Comparison of ENCODE assay signal across 1 cellular context in the genomic region with DNA sequence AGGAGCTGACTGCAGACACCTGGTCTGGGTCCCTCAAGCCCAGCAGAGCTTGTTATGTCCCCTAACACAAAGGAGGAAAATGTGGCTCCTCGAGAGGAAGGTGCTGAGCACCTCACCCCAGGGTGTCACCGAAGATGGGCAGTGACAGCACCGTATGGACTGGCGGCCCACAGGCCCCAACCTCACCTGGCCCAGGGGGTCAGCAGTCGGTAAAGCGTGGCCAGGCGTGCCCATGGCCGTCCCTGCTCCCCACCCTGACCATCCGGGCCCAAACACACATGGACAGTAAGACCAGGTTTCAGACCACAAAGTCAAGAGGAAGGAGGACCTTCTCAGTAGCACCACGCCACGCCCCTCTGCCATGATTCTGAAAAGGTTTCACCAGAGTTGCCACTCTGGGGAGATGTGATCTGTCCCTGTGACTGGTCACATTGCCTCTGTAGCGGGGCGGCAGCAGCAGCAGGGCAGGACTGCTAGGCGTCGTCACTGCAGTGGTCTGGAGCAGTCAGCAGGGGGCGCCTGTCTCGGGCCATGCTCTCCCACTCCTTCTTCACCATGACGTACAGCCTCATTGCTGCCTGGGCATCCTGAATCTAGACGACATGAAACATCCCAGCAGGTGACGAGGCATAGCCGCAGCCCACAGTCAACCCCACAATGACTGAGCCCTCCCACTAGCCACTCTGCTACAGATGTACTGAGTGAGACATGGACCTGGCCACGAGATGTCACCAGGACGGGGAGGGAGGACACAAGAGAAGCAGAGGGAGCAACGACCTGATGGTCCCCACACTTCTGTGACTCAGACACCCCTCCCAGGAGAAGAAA.
TF ChIP-seq lines count a peak whose summit lies in the region.

No MANE protein-coding gene starts in this region.

TF ChIP-seq in K562, 482 proteins besides CTCF, POLR2A, EP300 and RAD21:
- TF ChIP-seq ADNP (tag; IDR thresholded peaks at IDR 0.05): no peak
- no peak for TF ChIP-seq ZNF644 (tag; IDR thresholded peaks at IDR 0.05; ENCODE audit: low read depth)
- TF ChIP-seq, protein P1, sequence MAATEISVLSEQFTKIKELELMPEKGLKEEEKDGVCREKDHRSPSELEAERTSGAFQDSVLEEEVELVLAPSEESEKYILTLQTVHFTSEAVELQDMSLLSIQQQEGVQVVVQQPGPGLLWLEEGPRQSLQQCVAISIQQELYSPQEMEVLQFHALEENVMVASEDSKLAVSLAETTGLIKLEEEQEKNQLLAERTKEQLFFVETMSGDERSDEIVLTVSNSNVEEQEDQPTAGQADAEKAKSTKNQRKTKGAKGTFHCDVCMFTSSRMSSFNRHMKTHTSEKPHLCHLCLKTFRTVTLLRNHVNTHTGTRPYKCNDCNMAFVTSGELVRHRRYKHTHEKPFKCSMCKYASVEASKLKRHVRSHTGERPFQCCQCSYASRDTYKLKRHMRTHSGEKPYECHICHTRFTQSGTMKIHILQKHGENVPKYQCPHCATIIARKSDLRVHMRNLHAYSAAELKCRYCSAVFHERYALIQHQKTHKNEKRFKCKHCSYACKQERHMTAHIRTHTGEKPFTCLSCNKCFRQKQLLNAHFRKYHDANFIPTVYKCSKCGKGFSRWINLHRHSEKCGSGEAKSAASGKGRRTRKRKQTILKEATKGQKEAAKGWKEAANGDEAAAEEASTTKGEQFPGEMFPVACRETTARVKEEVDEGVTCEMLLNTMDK (IDR thresholded peaks at IDR 0.05; ENCODE audit: borderline replicate concordance, insufficient read depth, low read depth, low read length, poor library complexity, severe bottlenecking): peak; percentile 68
- TF ChIP-seq, protein P2, sequence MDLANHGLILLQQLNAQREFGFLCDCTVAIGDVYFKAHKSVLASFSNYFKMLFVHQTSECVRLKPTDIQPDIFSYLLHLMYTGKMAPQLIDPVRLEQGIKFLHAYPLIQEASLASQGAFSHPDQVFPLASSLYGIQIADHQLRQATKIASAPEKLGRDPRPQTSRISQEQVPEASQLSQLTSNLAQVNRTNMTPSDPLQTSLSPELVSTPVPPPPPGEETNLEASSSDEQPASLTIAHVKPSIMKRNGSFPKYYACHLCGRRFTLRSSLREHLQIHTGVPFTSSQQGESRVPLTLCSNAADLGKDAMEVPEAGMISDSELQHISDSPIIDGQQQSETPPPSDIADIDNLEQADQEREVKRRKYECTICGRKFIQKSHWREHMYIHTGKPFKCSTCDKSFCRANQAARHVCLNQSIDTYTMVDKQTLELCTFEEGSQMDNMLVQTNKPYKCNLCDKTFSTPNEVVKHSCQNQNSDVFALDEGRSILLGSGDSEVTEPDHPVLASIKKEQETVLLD (IDR thresholded peaks at IDR 0.05): no peak
- TF ChIP-seq KLF16 (IDR thresholded peaks at IDR 0.05): peak; percentile 24; the same call in 1 of the 2 replicates
- TF ChIP-seq GTF2E2 (tag; IDR thresholded peaks at IDR 0.05): no peak
- 0 out of 2 replicates have a peak, but pooled peaks have one; percentile 26 for TF ChIP-seq RBFOX2 (IDR thresholded peaks at IDR 0.05; ENCODE audit: low read depth, low read length)
- TF ChIP-seq NEUROD1 (IDR thresholded peaks at IDR 0.05; ENCODE audit: borderline replicate concordance, low read depth, low read length, partially characterized antibody): no peak
- TF ChIP-seq, protein P3, sequence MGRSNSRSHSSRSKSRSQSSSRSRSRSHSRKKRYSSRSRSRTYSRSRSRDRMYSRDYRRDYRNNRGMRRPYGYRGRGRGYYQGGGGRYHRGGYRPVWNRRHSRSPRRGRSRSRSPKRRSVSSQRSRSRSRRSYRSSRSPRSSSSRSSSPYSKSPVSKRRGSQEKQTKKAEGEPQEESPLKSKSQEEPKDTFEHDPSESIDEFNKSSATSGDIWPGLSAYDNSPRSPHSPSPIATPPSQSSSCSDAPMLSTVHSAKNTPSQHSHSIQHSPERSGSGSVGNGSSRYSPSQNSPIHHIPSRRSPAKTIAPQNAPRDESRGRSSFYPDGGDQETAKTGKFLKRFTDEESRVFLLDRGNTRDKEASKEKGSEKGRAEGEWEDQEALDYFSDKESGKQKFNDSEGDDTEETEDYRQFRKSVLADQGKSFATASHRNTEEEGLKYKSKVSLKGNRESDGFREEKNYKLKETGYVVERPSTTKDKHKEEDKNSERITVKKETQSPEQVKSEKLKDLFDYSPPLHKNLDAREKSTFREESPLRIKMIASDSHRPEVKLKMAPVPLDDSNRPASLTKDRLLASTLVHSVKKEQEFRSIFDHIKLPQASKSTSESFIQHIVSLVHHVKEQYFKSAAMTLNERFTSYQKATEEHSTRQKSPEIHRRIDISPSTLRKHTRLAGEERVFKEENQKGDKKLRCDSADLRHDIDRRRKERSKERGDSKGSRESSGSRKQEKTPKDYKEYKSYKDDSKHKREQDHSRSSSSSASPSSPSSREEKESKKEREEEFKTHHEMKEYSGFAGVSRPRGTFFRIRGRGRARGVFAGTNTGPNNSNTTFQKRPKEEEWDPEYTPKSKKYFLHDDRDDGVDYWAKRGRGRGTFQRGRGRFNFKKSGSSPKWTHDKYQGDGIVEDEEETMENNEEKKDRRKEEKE (IDR thresholded peaks at IDR 0.05; ENCODE audit: borderline replicate concordance in 1 of 2, control insufficient read depth in 1 of 2, low read depth in 2 of 2, low read length in 1 of 2): no peak
- peak in 1 of 3 experiments; percentile 21 for TF ChIP-seq YY1 (IDR thresholded peaks at IDR 0.05; ENCODE audit: borderline replicate concordance in 1 of 3, control insufficient read depth in 1 of 3, extremely low read depth in 1 of 3, insufficient read depth in 3 of 3, insufficient read length in 1 of 3, insufficient replicate concordance in 2 of 3, low read depth in 1 of 3, low read length in 2 of 3)
- TF ChIP-seq, protein P4, sequence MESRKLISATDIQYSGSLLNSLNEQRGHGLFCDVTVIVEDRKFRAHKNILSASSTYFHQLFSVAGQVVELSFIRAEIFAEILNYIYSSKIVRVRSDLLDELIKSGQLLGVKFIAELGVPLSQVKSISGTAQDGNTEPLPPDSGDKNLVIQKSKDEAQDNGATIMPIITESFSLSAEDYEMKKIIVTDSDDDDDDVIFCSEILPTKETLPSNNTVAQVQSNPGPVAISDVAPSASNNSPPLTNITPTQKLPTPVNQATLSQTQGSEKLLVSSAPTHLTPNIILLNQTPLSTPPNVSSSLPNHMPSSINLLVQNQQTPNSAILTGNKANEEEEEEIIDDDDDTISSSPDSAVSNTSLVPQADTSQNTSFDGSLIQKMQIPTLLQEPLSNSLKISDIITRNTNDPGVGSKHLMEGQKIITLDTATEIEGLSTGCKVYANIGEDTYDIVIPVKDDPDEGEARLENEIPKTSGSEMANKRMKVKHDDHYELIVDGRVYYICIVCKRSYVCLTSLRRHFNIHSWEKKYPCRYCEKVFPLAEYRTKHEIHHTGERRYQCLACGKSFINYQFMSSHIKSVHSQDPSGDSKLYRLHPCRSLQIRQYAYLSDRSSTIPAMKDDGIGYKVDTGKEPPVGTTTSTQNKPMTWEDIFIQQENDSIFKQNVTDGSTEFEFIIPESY (CRISPR knock-in tag; IDR thresholded peaks at IDR 0.05): peak; percentile 97
- no peak for TF ChIP-seq ZNF79 (CRISPR knock-in tag; IDR thresholded peaks at IDR 0.05; ENCODE audit: low read depth)
- TF ChIP-seq ATF7 (IDR thresholded peaks at IDR 0.05): peak; percentile 68; the same call in 1 of the 2 replicates
- TF ChIP-seq MYC (IDR thresholded peaks at IDR 0.05; ENCODE audit: low read depth, low read length): peak; percentile 48; the same call in 1 of the 2 replicates
- TF ChIP-seq MYC (CRISPR knock-in tag; IDR thresholded peaks at IDR 0.05; ENCODE audit: borderline replicate concordance, low read depth): no peak
- TF ChIP-seq ARNT (IDR thresholded peaks at IDR 0.05): no peak
- TF ChIP-seq SMC3 (conservative IDR thresholded peaks at IDR 0.05; ENCODE audit: insufficient read depth, low read depth, low read length): peak; percentile 80
- TF ChIP-seq, protein P5, sequence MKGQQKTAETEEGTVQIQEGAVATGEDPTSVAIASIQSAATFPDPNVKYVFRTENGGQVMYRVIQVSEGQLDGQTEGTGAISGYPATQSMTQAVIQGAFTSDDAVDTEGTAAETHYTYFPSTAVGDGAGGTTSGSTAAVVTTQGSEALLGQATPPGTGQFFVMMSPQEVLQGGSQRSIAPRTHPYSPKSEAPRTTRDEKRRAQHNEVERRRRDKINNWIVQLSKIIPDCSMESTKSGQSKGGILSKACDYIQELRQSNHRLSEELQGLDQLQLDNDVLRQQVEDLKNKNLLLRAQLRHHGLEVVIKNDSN (CRISPR knock-in tag; IDR thresholded peaks at IDR 0.05): peak; percentile 39; the same call in 1 of the 2 replicates
- TF ChIP-seq, protein P6, sequence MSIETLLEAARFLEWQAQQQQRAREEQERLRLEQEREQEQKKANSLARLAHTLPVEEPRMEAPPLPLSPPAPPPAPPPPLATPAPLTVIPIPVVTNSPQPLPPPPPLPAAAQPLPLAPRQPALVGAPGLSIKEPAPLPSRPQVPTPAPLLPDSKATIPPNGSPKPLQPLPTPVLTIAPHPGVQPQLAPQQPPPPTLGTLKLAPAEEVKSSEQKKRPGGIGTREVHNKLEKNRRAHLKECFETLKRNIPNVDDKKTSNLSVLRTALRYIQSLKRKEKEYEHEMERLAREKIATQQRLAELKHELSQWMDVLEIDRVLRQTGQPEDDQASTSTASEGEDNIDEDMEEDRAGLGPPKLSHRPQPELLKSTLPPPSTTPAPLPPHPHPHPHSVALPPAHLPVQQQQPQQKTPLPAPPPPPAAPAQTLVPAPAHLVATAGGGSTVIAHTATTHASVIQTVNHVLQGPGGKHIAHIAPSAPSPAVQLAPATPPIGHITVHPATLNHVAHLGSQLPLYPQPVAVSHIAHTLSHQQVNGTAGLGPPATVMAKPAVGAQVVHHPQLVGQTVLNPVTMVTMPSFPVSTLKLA (conservative IDR thresholded peaks at IDR 0.05): peak in 1 of 2 experiments; percentile 38; a peak in 1 of 4 replicates
- 0 out of 2 replicates have a peak, but pooled peaks have one; percentile 32 for TF ChIP-seq ATF1 (CRISPR knock-in tag; IDR thresholded peaks at IDR 0.05)
- peak; percentile 65 for TF ChIP-seq ATF1 (tag; IDR thresholded peaks at IDR 0.05)
- TF ChIP-seq ERF (CRISPR knock-in tag; IDR thresholded peaks at IDR 0.05): no peak
- TF ChIP-seq, protein P7, sequence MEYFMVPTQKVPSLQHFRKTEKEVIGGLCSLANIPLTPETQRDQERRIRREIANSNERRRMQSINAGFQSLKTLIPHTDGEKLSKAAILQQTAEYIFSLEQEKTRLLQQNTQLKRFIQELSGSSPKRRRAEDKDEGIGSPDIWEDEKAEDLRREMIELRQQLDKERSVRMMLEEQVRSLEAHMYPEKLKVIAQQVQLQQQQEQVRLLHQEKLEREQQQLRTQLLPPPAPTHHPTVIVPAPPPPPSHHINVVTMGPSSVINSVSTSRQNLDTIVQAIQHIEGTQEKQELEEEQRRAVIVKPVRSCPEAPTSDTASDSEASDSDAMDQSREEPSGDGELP (CRISPR knock-in tag; IDR thresholded peaks at IDR 0.05; ENCODE audit: borderline replicate concordance): peak; percentile 59; the same call in 1 of the 2 replicates
- no peak for TF ChIP-seq HCFC1 (IDR thresholded peaks at IDR 0.05; ENCODE audit: low read depth, low read length)
- TF ChIP-seq, protein P8, sequence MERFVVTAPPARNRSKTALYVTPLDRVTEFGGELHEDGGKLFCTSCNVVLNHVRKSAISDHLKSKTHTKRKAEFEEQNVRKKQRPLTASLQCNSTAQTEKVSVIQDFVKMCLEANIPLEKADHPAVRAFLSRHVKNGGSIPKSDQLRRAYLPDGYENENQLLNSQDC (CRISPR knock-in tag; IDR thresholded peaks at IDR 0.05): no peak
- TF ChIP-seq SMARCA5 (IDR thresholded peaks at IDR 0.05): no peak
- peak; percentile 56; the same call in 1 of the 2 replicates for TF ChIP-seq RB1 (IDR thresholded peaks at IDR 0.05; ENCODE audit: low read depth)
- no peak for TF ChIP-seq JUN (IDR thresholded peaks at IDR 0.05; ENCODE audit: borderline replicate concordance, low read depth, low read length)
- no peak for TF ChIP-seq JUN (CRISPR knock-in tag; IDR thresholded peaks at IDR 0.05; ENCODE audit: borderline replicate concordance)
- TF ChIP-seq JUND (IDR thresholded peaks at IDR 0.05; ENCODE audit: borderline replicate concordance, low read depth, low read length): peak; percentile 26; the same call in 1 of the 2 replicates
- TF ChIP-seq JUND (tag; IDR thresholded peaks at IDR 0.05; ENCODE audit: borderline replicate concordance, low read depth, low read length): no peak
- TF ChIP-seq NRF1 (conservative IDR thresholded peaks at IDR 0.05 in 1 of 2, IDR thresholded peaks at IDR 0.05 in 1 of 2): peak in 1 of 2 experiments; percentile 31; a peak in 1 of 4 replicates
- peak; percentile 45 for TF ChIP-seq POLR2G (IDR thresholded peaks at IDR 0.05; ENCODE audit: low read depth, low read length)
- TF ChIP-seq GTF2A2 (tag; IDR thresholded peaks at IDR 0.05): no peak
- no peak for TF ChIP-seq RFX5 (IDR thresholded peaks at IDR 0.05; ENCODE audit: low read depth, low read length)
- TF ChIP-seq CREM (IDR thresholded peaks at IDR 0.05; ENCODE audit: low read depth): peak; percentile 86
- no peak for TF ChIP-seq ZNF584 (CRISPR knock-in tag; IDR thresholded peaks at IDR 0.05; ENCODE audit: low read depth)
- no peak for TF ChIP-seq DIDO1 (tag; IDR thresholded peaks at IDR 0.05; ENCODE audit: low read depth)
- TF ChIP-seq RBM39 (optimal IDR thresholded peaks at IDR 0.05; ENCODE audit: low read depth, low read length): peak; percentile 66
- TF ChIP-seq BRD4 (IDR thresholded peaks at IDR 0.05): no peak
- TF ChIP-seq ZNF143 (CRISPR knock-in tag; IDR thresholded peaks at IDR 0.05): 0 out of 2 replicates have a peak, but pooled peaks have one; percentile 40
- TF ChIP-seq ZFX (CRISPR knock-in tag; IDR thresholded peaks at IDR 0.05): no peak
- peak; percentile 36; the same call in 1 of the 2 replicates for TF ChIP-seq CTBP1 (IDR thresholded peaks at IDR 0.05; ENCODE audit: borderline replicate concordance)
- no peak for TF ChIP-seq ILK (tag; IDR thresholded peaks at IDR 0.05; ENCODE audit: borderline replicate concordance, low read depth)
- TF ChIP-seq TBP (optimal IDR thresholded peaks at IDR 0.05; ENCODE audit: low read depth, low read length): no peak
- TF ChIP-seq CREB1 (IDR thresholded peaks at IDR 0.05): no peak
- peak; percentile 75 for TF ChIP-seq CREB1 (CRISPR knock-in tag; IDR thresholded peaks at IDR 0.05)
